Comparison of ENCODE assay signal across 11 cellular contexts in the genomic region with DNA sequence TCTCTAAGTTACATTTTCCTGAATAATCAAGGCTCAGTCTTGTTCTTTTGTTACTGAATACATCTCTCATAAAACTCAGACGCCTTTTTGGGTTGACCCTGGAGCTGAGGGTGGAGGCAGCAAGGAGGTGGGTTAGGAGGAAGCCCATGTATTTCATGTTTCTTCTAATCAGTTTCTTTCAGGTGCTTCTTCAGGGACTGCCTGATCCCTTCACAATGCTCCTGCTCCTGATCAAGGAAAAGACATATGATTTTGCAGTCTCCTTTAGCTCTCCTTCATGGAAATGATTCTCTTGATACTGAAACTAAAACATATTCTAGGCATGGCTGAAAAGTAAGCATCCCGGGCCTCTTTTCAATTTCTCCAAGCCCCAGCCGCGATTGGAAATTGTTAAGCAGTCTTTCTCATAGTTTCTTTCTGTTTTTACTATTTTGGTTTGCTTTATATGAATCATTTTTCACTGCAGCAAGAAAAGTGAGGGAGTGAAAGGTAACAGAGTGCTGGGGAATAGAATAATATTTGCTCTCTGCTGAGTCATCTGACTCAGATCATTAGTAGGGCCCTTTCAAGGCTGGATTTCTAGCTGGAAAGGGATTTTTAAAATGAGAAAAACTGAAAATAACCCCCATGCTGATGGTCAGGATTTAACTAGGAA.
DNase-seq lines count a peak whose midpoint lies in the region; ATAC-seq, FAIRE-seq and TF ChIP-seq lines count a peak whose summit lies in the region.
"Had no signal": no experiment of that assay in that cellular context is flagged by ENCODE, and none has a peak within 500 bp of the region (broad histone marks: within the 10 kb centered on the region; RNA-seq: fewer than 3 reads in every experiment).

No MANE protein-coding gene starts in this region.

- H3K9me3 ChIP-seq in astrocyte (ENCODE audit: insufficient read depth, low read depth, low read length), result no peaks in the 10 kb centered on the region

- H3K27me3 Mint-ChIP-seq in HFFc6 (ENCODE audit: insufficient read depth) (no peaks in the 10 kb centered on the region), astrocyte (ENCODE audit: low read depth, unreplicated experiment) (no peaks in the 10 kb centered on the region)

- no peaks in the 10 kb centered on the region for H3K79me2 ChIP-seq in astrocyte (ENCODE audit: insufficient read depth, low read length)

- ATAC-seq in HG02798 (IDR thresholded peaks at IDR 0.05; ENCODE audit: poor library complexity, unreplicated experiment) (no peak), HG03520 (IDR thresholded peaks at IDR 0.05; ENCODE audit: unreplicated experiment) (no peak)
- ATAC-seq: activated CD8-positive, alpha-beta T cell treated with anti-CD3 and anti-CD28 coated beads, Interleukin-2, amount 10 ng/mL, durations not matched to agents 7 days and 5 days had no signal

- H3K4me1 Mint-ChIP-seq in HFFc6 (ENCODE audit: low read depth), result peaks cover 36% of the 10 kb centered on the region
- H3K4me1 Mint-ChIP-seq in astrocyte (ENCODE audit: low read depth, unreplicated experiment), result peaks cover 14% of the 10 kb centered on the region

- H3K4me1 ChIP-seq in astrocyte (ENCODE audit: insufficient read depth, low read length), result peaks cover 17% of the 10 kb centered on the region

- H3K27ac Mint-ChIP-seq in HFFc6 (peak overlapping the region; percentile 94), astrocyte (ENCODE audit: unreplicated experiment) (peak overlapping the region; percentile 88)
- H3K27ac Mint-ChIP-seq: activated CD8-positive, alpha-beta T cell treated with anti-CD3 and anti-CD28 coated beads, Interleukin-2, amount 10 ng/mL, durations not matched to agents 7 days and 5 days had no signal

- peak; percentile 52 for FAIRE-seq in astrocyte (lab: Jason Lieb, UNC)
- FAIRE-seq: G401.6, GM19239 had no signal

- no peak for TF ChIP-seq CTCF in HFFc6 (IDR thresholded peaks at IDR 0.05)
- TF ChIP-seq CTCF in astrocyte (IDR thresholded peaks at IDR 0.05; ENCODE audit: insufficient read depth, low read depth, low read length), result no peak

- peak overlapping the region; percentile 81 for H3K9ac ChIP-seq in astrocyte (ENCODE audit: low read length)

- H3K9me3 Mint-ChIP-seq in HFFc6, result no peaks in the 10 kb centered on the region
- H3K9me3 Mint-ChIP-seq in astrocyte (ENCODE audit: unreplicated experiment), result peaks cover 6% of the 10 kb centered on the region

- H3K4me3 ChIP-seq in astrocyte (ENCODE audit: insufficient read depth, low read depth, low read length), result peak overlapping the region; percentile 30

- peak; percentile 40 for DNase-seq in HFFc6
- peak; percentile 57 for DNase-seq in astrocyte (ENCODE audit: low read depth)
- peak; percentile 51 for DNase-seq in kidney tubule cell (ENCODE audit: low spot score)
- DNase-seq in superior temporal gyrus (ENCODE audit: extremely low spot score), result peak; percentile 23
- no peak for DNase-seq in OCI-M1 (lab: John Stamatoyannopoulos, UW)
- DNase-seq in H4 (ENCODE audit: low spot score), result no peak
- DNase-seq: activated CD8-positive, alpha-beta T cell treated with anti-CD3 and anti-CD28 coated beads, Interleukin-2, amount 10 ng/mL, durations not matched to agents 7 days and 5 days had no signal

- H3K4me2 ChIP-seq in astrocyte (ENCODE audit: low read length), result peak overlapping the region; percentile 85

- H3K36me3 ChIP-seq in astrocyte (ENCODE audit: insufficient read depth, low read length), result no peaks in the 10 kb centered on the region

- peak overlapping the region; percentile 72 for H2AFZ ChIP-seq in astrocyte (ENCODE audit: low read depth, low read length)

- no peaks in the 10 kb centered on the region for H4K20me1 ChIP-seq in astrocyte (ENCODE audit: insufficient read depth, low read length)

- H3K4me3 Mint-ChIP-seq in HFFc6 (peak overlapping the region; percentile 86), astrocyte (ENCODE audit: unreplicated experiment) (no peak overlapping the region)
- H3K4me3 Mint-ChIP-seq: activated CD8-positive, alpha-beta T cell treated with anti-CD3 and anti-CD28 coated beads, Interleukin-2, amount 10 ng/mL, durations not matched to agents 7 days and 5 days had no signal

- no peaks in the 10 kb centered on the region for H3K27me3 ChIP-seq in astrocyte (ENCODE audit: insufficient read depth, low read length)

- H3K27ac ChIP-seq in astrocyte (ENCODE audit: low read depth, low read length), result peak overlapping the region; percentile 89

- H3K36me3 Mint-ChIP-seq in HFFc6 (ENCODE audit: low read depth), result no peaks in the 10 kb centered on the region
- no peaks in the 10 kb centered on the region for H3K36me3 Mint-ChIP-seq in astrocyte (ENCODE audit: low read depth, unreplicated experiment)

Comparison
In these comparisons a context has a peak if more than half of its experiments do, and no peak if none do; other contexts are left out.
1. DNase-seq: peak in HFFc6 (single experiment), astrocyte (single experiment), kidney tubule cell (single experiment) and superior temporal gyrus (single experiment); none in OCI-M1 (single experiment) and H4 (single experiment).